8 cellular contexts compared by ENCODE assay signal in the genomic region with DNA sequence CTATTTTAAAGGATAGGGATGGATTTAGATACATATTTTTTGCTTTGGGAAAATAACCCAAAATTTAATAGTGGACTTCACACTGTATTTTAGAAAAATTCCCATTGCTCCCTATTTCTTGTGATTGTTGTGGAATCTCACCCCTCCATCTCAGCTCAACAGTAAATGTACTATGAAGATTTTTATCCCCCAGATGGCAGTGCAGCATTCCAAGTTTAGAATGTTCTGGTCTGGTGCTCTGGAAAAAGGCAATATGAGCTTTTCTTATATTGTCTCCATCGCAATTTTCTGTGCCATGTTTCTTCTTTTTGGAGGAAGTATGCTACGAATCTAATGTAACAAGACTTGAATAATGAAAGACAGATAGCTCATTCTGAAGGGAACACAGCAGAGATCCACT.
A peak's percentile ranks its signal among the peaks of the same experiment; 100 is the strongest.
DNase-seq lines count a peak whose midpoint lies in the region; ATAC-seq and TF ChIP-seq lines count a peak whose summit lies in the region.

No MANE protein-coding gene starts in this region.

- H3K4me1 Mint-ChIP-seq in activated naive CD4-positive, alpha-beta T cell treated with anti-CD3 and anti-CD28 coated beads for 36 hours (ENCODE audit: low read depth) = no peaks in the 10 kb centered on the region

- H3K4me3 ChIP-seq in BE2C (ENCODE audit: low read depth, low read length) = no peak overlapping the region

- ATAC-seq in HG02763 (IDR thresholded peaks at IDR 0.05; ENCODE audit: unreplicated experiment) = no peak

- DNase-seq in BE2C (peak; percentile 27), SW480 (ENCODE audit: low spot score) (peak; percentile 7), kidney glomerular epithelial cell (lab: John Stamatoyannopoulos, UW) (peak; percentile 57), NCI-H1105 (lab: John Stamatoyannopoulos, UW) (no peak)
- DNase-seq in activated naive CD4-positive, alpha-beta T cell treated with anti-CD3 and anti-CD28 coated beads for 36 hours = no peak
- no peak for DNase-seq in activated CD4-positive, alpha-beta T cell treated with anti-CD3 and anti-CD28 coated beads, Interleukin-2, amount 50 U/mL, for 48 hours

- no peaks in the 10 kb centered on the region for H3K27me3 ChIP-seq in BE2C

- TF ChIP-seq CTCF in BE2C (IDR thresholded peaks at IDR 0.05; ENCODE audit: low read depth, low read length) = peak; percentile 61
- TF ChIP-seq CTCF in LNCAP (IDR thresholded peaks at IDR 0.05) = peak; percentile 44; the same call in 1 of the 2 replicates

- no peak overlapping the region for H3K4me3 Mint-ChIP-seq in activated naive CD4-positive, alpha-beta T cell treated with anti-CD3 and anti-CD28 coated beads for 36 hours

- H3K27ac Mint-ChIP-seq in activated naive CD4-positive, alpha-beta T cell treated with anti-CD3 and anti-CD28 coated beads for 36 hours = no peak overlapping the region

- H3K27me3 Mint-ChIP-seq in activated naive CD4-positive, alpha-beta T cell treated with anti-CD3 and anti-CD28 coated beads for 36 hours (ENCODE audit: low read depth) = no peaks in the 10 kb centered on the region

- peaks cover 9% of the 10 kb centered on the region; the same call in 1 of the 2 replicates for H3K4me1 ChIP-seq in BE2C

- H3K36me3 ChIP-seq in BE2C = no peaks in the 10 kb centered on the region

- peaks cover 5% of the 10 kb centered on the region for H3K9me3 Mint-ChIP-seq in activated naive CD4-positive, alpha-beta T cell treated with anti-CD3 and anti-CD28 coated beads for 36 hours

- intact Hi-C loops in activated naive CD4-positive, alpha-beta T cell treated with anti-CD3 and anti-CD28 coated beads for 36 hours (cut with micrococcal nuclease) = no loop called here

- H3K9me3 ChIP-seq in BE2C = no peaks in the 10 kb centered on the region

- H3K36me3 Mint-ChIP-seq in activated naive CD4-positive, alpha-beta T cell treated with anti-CD3 and anti-CD28 coated beads for 36 hours (ENCODE audit: low read depth) = no peaks in the 10 kb centered on the region

- CTCF ChIA-PET in activated naive CD4-positive, alpha-beta T cell treated with anti-CD3 and anti-CD28 coated beads for 36 hours (lab: Charles Lee) = no interaction called here

Comparison
In these comparisons a context has a peak if more than half of its experiments do, and no peak if none do; other contexts are left out.
1. DNase-seq: peak in BE2C (single experiment), SW480 (single experiment) and kidney glomerular epithelial cell (single experiment); none in NCI-H1105 (single experiment), activated naive CD4-positive, alpha-beta T cell treated with anti-CD3 and anti-CD28 coated beads for 36 hours (single experiment) and activated CD4-positive, alpha-beta T cell treated with anti-CD3 and anti-CD28 coated beads, Interleukin-2, amount 50 U/mL, for 48 hours (0 of 2).